1 cellular context compared by ENCODE assay signal in genomic region chr20:703010-703409, GRCh38.
A peak's percentile ranks its signal among the peaks of the same experiment; 100 is the strongest.
TF ChIP-seq lines count a peak whose summit lies in the region.

No MANE protein-coding gene starts in this region.

TF ChIP-seq in K562, 482 proteins besides CTCF, POLR2A, EP300 and RAD21:
- TF ChIP-seq, protein P1, sequence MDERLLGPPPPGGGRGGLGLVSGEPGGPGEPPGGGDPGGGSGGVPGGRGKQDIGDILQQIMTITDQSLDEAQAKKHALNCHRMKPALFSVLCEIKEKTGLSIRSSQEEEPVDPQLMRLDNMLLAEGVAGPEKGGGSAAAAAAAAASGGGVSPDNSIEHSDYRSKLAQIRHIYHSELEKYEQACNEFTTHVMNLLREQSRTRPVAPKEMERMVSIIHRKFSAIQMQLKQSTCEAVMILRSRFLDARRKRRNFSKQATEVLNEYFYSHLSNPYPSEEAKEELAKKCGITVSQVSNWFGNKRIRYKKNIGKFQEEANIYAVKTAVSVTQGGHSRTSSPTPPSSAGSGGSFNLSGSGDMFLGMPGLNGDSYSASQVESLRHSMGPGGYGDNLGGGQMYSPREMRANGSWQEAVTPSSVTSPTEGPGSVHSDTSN (CRISPR knock-in tag; IDR thresholded peaks at IDR 0.05; ENCODE audit: low read depth) = no peak
- TF ChIP-seq, protein P1 (tag; conservative IDR thresholded peaks at IDR 0.05; ENCODE audit: low read depth) = peak; percentile 66
- TF ChIP-seq C11orf30 (IDR thresholded peaks at IDR 0.05; ENCODE audit: low read depth) (peak; percentile 70), MAFF (IDR thresholded peaks at IDR 0.05; ENCODE audit: low read length) (peak; percentile 32; the same call in 1 of the 2 replicates), SMARCA4 (IDR thresholded peaks at IDR 0.05) (0 out of 2 replicates have a peak, but pooled peaks have one; percentile 15), ZNF316 (IDR thresholded peaks at IDR 0.05) (peak; percentile 24; the same call in 1 of the 2 replicates), L3MBTL2 (IDR thresholded peaks at IDR 0.05) (peak; percentile 36; the same call in 1 of the 2 replicates), NFE2 (IDR thresholded peaks at IDR 0.05; ENCODE audit: low read depth) (peak; percentile 76), JUND (IDR thresholded peaks at IDR 0.05; ENCODE audit: borderline replicate concordance, low read depth, low read length) (peak; percentile 65; the same call in 1 of the 2 replicates), JUND (tag; IDR thresholded peaks at IDR 0.05; ENCODE audit: borderline replicate concordance, low read depth, low read length) (peak; percentile 62; the same call in 1 of the 3 replicates), ATF3 (IDR thresholded peaks at IDR 0.05) (peak; percentile 42; the same call in 1 of the 2 replicates), ATF3 (CRISPR knock-in tag; conservative IDR thresholded peaks at IDR 0.05) (no peak), PKNOX1 (IDR thresholded peaks at IDR 0.05) (no peak), MEIS2 (IDR thresholded peaks at IDR 0.05; ENCODE audit: partially characterized antibody) (peak; percentile 86), CBFA2T2 (conservative IDR thresholded peaks at IDR 0.05) (no peak), RAD51 (IDR thresholded peaks at IDR 0.05; ENCODE audit: borderline replicate concordance, low read depth) (no peak), ARID1B (IDR thresholded peaks at IDR 0.05) (peak; percentile 21; the same call in 1 of the 2 replicates), ZNF695 (CRISPR knock-in tag; IDR thresholded peaks at IDR 0.05) (no peak), RCOR1 (IDR thresholded peaks at IDR 0.05; ENCODE audit: borderline replicate concordance in 1 of 2, low read depth in 2 of 2, low read length in 2 of 2) (no peak), DPF2 (IDR thresholded peaks at IDR 0.05) (peak; percentile 46; the same call in 1 of the 2 replicates), MGA (IDR thresholded peaks at IDR 0.05) (peak; percentile 50)
- TF ChIP-seq, protein P2, sequence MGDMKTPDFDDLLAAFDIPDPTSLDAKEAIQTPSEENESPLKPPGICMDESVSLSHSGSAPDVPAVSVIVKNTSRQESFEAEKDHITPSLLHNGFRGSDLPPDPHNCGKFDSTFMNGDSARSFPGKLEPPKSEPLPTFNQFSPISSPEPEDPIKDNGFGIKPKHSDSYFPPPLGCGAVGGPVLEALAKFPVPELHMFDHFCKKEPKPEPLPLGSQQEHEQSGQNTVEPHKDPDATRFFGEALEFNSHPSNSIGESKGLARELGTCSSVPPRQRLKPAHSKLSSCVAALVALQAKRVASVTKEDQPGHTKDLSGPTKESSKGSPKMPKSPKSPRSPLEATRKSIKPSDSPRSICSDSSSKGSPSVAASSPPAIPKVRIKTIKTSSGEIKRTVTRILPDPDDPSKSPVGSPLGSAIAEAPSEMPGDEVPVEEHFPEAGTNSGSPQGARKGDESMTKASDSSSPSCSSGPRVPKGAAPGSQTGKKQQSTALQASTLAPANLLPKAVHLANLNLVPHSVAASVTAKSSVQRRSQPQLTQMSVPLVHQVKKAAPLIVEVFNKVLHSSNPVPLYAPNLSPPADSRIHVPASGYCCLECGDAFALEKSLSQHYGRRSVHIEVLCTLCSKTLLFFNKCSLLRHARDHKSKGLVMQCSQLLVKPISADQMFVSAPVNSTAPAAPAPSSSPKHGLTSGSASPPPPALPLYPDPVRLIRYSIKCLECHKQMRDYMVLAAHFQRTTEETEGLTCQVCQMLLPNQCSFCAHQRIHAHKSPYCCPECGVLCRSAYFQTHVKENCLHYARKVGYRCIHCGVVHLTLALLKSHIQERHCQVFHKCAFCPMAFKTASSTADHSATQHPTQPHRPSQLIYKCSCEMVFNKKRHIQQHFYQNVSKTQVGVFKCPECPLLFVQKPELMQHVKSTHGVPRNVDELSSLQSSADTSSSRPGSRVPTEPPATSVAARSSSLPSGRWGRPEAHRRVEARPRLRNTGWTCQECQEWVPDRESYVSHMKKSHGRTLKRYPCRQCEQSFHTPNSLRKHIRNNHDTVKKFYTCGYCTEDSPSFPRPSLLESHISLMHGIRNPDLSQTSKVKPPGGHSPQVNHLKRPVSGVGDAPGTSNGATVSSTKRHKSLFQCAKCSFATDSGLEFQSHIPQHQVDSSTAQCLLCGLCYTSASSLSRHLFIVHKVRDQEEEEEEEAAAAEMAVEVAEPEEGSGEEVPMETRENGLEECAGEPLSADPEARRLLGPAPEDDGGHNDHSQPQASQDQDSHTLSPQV (IDR thresholded peaks at IDR 0.05) = peak; percentile 54
- TF ChIP-seq, protein P3, sequence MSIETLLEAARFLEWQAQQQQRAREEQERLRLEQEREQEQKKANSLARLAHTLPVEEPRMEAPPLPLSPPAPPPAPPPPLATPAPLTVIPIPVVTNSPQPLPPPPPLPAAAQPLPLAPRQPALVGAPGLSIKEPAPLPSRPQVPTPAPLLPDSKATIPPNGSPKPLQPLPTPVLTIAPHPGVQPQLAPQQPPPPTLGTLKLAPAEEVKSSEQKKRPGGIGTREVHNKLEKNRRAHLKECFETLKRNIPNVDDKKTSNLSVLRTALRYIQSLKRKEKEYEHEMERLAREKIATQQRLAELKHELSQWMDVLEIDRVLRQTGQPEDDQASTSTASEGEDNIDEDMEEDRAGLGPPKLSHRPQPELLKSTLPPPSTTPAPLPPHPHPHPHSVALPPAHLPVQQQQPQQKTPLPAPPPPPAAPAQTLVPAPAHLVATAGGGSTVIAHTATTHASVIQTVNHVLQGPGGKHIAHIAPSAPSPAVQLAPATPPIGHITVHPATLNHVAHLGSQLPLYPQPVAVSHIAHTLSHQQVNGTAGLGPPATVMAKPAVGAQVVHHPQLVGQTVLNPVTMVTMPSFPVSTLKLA (conservative IDR thresholded peaks at IDR 0.05) = peak in 1 of 2 experiments; percentile 41; a peak in 1 of 4 replicates
- TF ChIP-seq, protein P4, sequence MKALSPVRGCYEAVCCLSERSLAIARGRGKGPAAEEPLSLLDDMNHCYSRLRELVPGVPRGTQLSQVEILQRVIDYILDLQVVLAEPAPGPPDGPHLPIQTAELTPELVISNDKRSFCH (CRISPR knock-in tag; IDR thresholded peaks at IDR 0.05) = no peak
- TF ChIP-seq, protein P4 (tag; IDR thresholded peaks at IDR 0.05) = no peak
